Comparison of ENCODE assay signal across 8 cellular contexts in the genomic region with DNA sequence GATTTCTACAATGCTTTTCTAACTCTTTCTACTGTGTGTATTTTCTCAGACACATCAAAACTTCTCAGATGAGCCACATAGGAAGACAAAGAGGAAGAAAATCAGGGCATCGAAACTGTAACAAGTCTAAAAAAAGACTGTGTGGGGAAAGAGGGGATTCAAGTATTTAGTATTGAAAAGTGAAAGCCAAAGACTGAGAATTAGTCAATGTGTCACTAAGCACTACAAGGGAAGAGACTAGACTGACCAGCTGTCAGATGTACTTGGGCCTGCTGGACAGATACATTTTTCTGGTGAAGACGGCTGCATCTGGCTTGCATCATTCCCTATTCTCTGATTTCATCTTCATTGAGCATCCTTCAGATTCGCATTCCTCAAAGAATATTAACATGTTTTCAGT. TPM values are rescaled to one million over a fixed set of nuclear protein-coding genes. Genes with fewer than 3 reads are reported as not detected.
DNase-seq lines count a peak whose midpoint lies in the region; ATAC-seq and TF ChIP-seq lines count a peak whose summit lies in the region.

No MANE protein-coding gene starts in this region.

- H3K27me3 Mint-ChIP-seq in CD4-positive, alpha-beta memory T cell = peaks cover 5 to 15% of the 10 kb centered on the region in 2 donors
- no peaks in the 10 kb centered on the region for H3K27me3 Mint-ChIP-seq in osteocyte (ENCODE audit: unreplicated experiment)

- CTCF ChIA-PET in CD4-positive, alpha-beta memory T cell (lab: Charles Lee; ENCODE audit: partially characterized antibody) = no interaction called here

- ATAC-seq in Right ventricle myocardium inferior (peak; percentile 42), HG02642 (IDR thresholded peaks at IDR 0.05; ENCODE audit: poor library complexity, unreplicated experiment) (peak; percentile 90), HG03571 (IDR thresholded peaks at IDR 0.05; ENCODE audit: unreplicated experiment) (peak; percentile 96), upper lobe of right lung (peak; percentile 59)

- no peaks in the 10 kb centered on the region for H3K9me3 ChIP-seq in upper lobe of right lung
- no peaks in the 10 kb centered on the region for H3K9me3 ChIP-seq in CD4-positive, alpha-beta memory T cell (ENCODE audit: control insufficient read depth in 1 of 2, low read length in 2 of 2)

- H3K4me1 Mint-ChIP-seq in CD4-positive, alpha-beta memory T cell = no peaks in the 10 kb centered on the region
- no peaks in the 10 kb centered on the region for H3K4me1 Mint-ChIP-seq in osteocyte (ENCODE audit: unreplicated experiment)

- DNase-seq in Right ventricle myocardium inferior (ENCODE audit: missing footprints) (no peak), cardiac septum (ENCODE audit: low spot score) (no peak), upper lobe of right lung (no peak), osteocyte (ENCODE audit: extremely low spot score, unreplicated experiment) (no peak), posterior vena cava (ENCODE audit: low spot score) (no peak)
- DNase-seq in CD4-positive, alpha-beta memory T cell = no peak

- intact Hi-C loops in Right ventricle myocardium inferior (cut with DNase I) = no loop called here
- intact Hi-C loops in cardiac septum (cut with DNase I) = no loop called here
- intact Hi-C loops in upper lobe of right lung (cut with DNase I) = no loop called here
- intact Hi-C loops in CD4-positive, alpha-beta memory T cell (cut with micrococcal nuclease) = no loop called here
- intact Hi-C loops in posterior vena cava (cut with DNase I) = no loop called here

- no peak overlapping the region for H3K27ac Mint-ChIP-seq in CD4-positive, alpha-beta memory T cell
- H3K27ac Mint-ChIP-seq in osteocyte (ENCODE audit: unreplicated experiment) = no peak overlapping the region

- peaks cover 0 to 4% (median 0%) of the 10 kb centered on the region in 8 donors for H3K9me3 Mint-ChIP-seq in CD4-positive, alpha-beta memory T cell
- peaks cover 6% of the 10 kb centered on the region for H3K9me3 Mint-ChIP-seq in osteocyte (ENCODE audit: unreplicated experiment)

- H3K4me3 Mint-ChIP-seq in CD4-positive, alpha-beta memory T cell = no peak overlapping the region
- H3K4me3 Mint-ChIP-seq in osteocyte (ENCODE audit: unreplicated experiment) = no peak overlapping the region

- H3K36me3 ChIP-seq in upper lobe of right lung = no peaks in the 10 kb centered on the region
- no peaks in the 10 kb centered on the region for H3K36me3 ChIP-seq in CD4-positive, alpha-beta memory T cell (ENCODE audit: insufficient read depth, low read length)

- H3K36me3 Mint-ChIP-seq in CD4-positive, alpha-beta memory T cell = no peaks in the 10 kb centered on the region
- H3K36me3 Mint-ChIP-seq in osteocyte (ENCODE audit: unreplicated experiment) = no peaks in the 10 kb centered on the region

- no peaks in the 10 kb centered on the region for H3K4me1 ChIP-seq in upper lobe of right lung
- no peaks in the 10 kb centered on the region for H3K4me1 ChIP-seq in CD4-positive, alpha-beta memory T cell (ENCODE audit: insufficient read depth, low read length)

- no peak overlapping the region for H3K4me3 ChIP-seq in upper lobe of right lung
- H3K4me3 ChIP-seq in CD4-positive, alpha-beta memory T cell (ENCODE audit: low read length in 2 of 2) = no peak overlapping the region

- TF ChIP-seq CTCF in upper lobe of right lung (IDR thresholded peaks at IDR 0.05) (no peak), osteocyte (IDR thresholded peaks at IDR 0.05) (no peak)

- no peaks in the 10 kb centered on the region for H3K27me3 ChIP-seq in upper lobe of right lung
- H3K27me3 ChIP-seq in CD4-positive, alpha-beta memory T cell (ENCODE audit: insufficient read depth, low read length) = no peaks in the 10 kb centered on the region

- POLR2A ChIA-PET in CD4-positive, alpha-beta memory T cell (lab: Charles Lee; ENCODE audit: partially characterized antibody) = no interaction called here

- H3K27ac ChIP-seq in upper lobe of right lung = no peak overlapping the region
- H3K27ac ChIP-seq in CD4-positive, alpha-beta memory T cell (ENCODE audit: low read depth, low read length) = no peak overlapping the region

RNA-seq across cellular contexts. Expression of a gene that starts 25.4 kb away (rescaled TPM):
- total RNA-seq in Right ventricle myocardium inferior (126 TPM), cardiac septum (127 TPM), upper lobe of right lung (142 TPM), osteocyte (122 and 124 TPM in 2 replicates), posterior vena cava (100 to 1,000 TPM; 173 to 201 TPM)
- total RNA-seq in CD4-positive, alpha-beta memory T cell = 100 to 1,000 TPM; 227 to 254 TPM
- 100 to 1,000 TPM; 517 to 640 TPM for polyA plus RNA-seq in CD4-positive, alpha-beta memory T cell

RNA-seq across cellular contexts. Expression of a gene that starts 30.3 kb away (rescaled TPM):
- total RNA-seq in Right ventricle myocardium inferior = 86.8 TPM
- total RNA-seq in cardiac septum = 84.9 TPM
- 26.1 TPM for total RNA-seq in upper lobe of right lung
- 10 to 100 TPM; 63.5 to 67.2 TPM for total RNA-seq in CD4-positive, alpha-beta memory T cell
- polyA plus RNA-seq in CD4-positive, alpha-beta memory T cell = 10 to 100 TPM in 1 of 2 donors, 1 to 10 TPM in 1; 9.5 to 27.3 TPM
- 5.1 and 5.3 TPM in 2 replicates for total RNA-seq in osteocyte
- 10 to 100 TPM; 14.9 to 20.3 TPM for total RNA-seq in posterior vena cava

RNA-seq across cellular contexts. Expression of a gene that starts 37.3 kb away (rescaled TPM):
- total RNA-seq in Right ventricle myocardium inferior (21.2 TPM), cardiac septum (22.9 TPM), upper lobe of right lung (12.9 TPM), osteocyte (19.1 and 20.6 TPM in 2 replicates), posterior vena cava (10 to 100 TPM; 29.2 to 39.9 TPM)
- total RNA-seq in CD4-positive, alpha-beta memory T cell = 10 to 100 TPM; 17.5 to 20.2 TPM
- 10 to 100 TPM; 47.2 to 87.4 TPM for polyA plus RNA-seq in CD4-positive, alpha-beta memory T cell

Comparison
In these comparisons a context has a peak if more than half of its experiments do, and no peak if none do; other contexts are left out.
1. ATAC-seq: peak in every context shown above with its lines; median percentile 96 in HG03571; 90 in HG02642; 59 in upper lobe of right lung; 42 in Right ventricle myocardium inferior.